8 cellular contexts compared by ENCODE assay signal in the genomic region with DNA sequence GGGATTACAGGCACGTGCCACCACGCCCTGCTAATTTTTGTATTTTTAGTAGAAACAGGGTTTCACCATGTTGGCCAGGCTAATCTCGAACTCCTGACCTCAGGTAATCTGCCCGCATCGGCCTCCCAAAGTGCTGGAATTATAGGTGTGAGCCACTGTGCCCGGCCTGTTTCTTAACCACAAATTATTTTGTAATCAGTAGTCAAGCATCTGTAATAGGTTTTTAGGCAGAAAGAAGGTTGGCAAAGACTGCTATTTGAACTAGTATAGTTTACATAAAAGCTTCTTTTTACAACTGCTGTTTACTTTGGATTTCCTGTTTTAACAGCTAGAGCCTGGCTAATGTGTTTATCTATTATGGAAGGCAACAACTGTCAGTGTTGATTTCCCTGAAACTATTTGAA.
A peak's percentile ranks its signal among the peaks of the same experiment; 100 is the strongest.
DNase-seq lines count a peak whose midpoint lies in the region; ATAC-seq and TF ChIP-seq lines count a peak whose summit lies in the region.
"Not testable (repeated sequence)": the region's sequence is repeated elsewhere in the genome, so short reads cannot be mapped to it uniquely, and the experiment has no call there.

No MANE protein-coding gene starts in this region.

- not testable (repeated sequence) for H3K4me2 ChIP-seq in mesenchymal stem cell (ENCODE audit: low read length, poor library complexity, severe bottlenecking)

- not testable (repeated sequence) for H3K23ac ChIP-seq in mesenchymal stem cell (ENCODE audit: low read length in 2 of 2)

- H3K4ac ChIP-seq in mesenchymal stem cell (ENCODE audit: low read depth in 1 of 2, low read length in 2 of 2) = not testable (repeated sequence)

- not testable (repeated sequence) for H3K4me1 ChIP-seq in mesenchymal stem cell (ENCODE audit: control insufficient read depth, insufficient read depth, low read depth, low read length); upper lobe of right lung

- H4K91ac ChIP-seq in mesenchymal stem cell (ENCODE audit: low read length) = not testable (repeated sequence)

- not testable (repeated sequence) for H2BK5ac ChIP-seq in mesenchymal stem cell (ENCODE audit: low read depth, low read length, poor library complexity, severe bottlenecking)

- H3K18ac ChIP-seq in mesenchymal stem cell (ENCODE audit: low read depth in 1 of 2, low read length in 2 of 2) = not testable (repeated sequence)

- H3K27ac ChIP-seq in mesenchymal stem cell (ENCODE audit: low read length, poor library complexity, severe bottlenecking); upper lobe of right lung: not testable (repeated sequence)

- H2BK12ac ChIP-seq in mesenchymal stem cell (ENCODE audit: low read length in 2 of 2) = not testable (repeated sequence)

- H3K9me3 ChIP-seq in mesenchymal stem cell (ENCODE audit: control insufficient read depth, low read length); upper lobe of right lung: not testable (repeated sequence)

- H4K8ac ChIP-seq in mesenchymal stem cell (ENCODE audit: low read length) = not testable (repeated sequence)

- H2BK120ac ChIP-seq in mesenchymal stem cell (ENCODE audit: low read depth, low read length) = not testable (repeated sequence)

- not testable (repeated sequence) for H2BK15ac ChIP-seq in mesenchymal stem cell (ENCODE audit: low read depth, poor library complexity, severe bottlenecking)

- ATAC-seq in upper lobe of right lung = peak; percentile 46

- not testable (repeated sequence) for H3K79me1 ChIP-seq in mesenchymal stem cell (replicated peaks; ENCODE audit: low read length, poor library complexity, severe bottlenecking)

- not testable (repeated sequence) for H2AFZ ChIP-seq in mesenchymal stem cell (ENCODE audit: low read depth, low read length)

- not testable (repeated sequence) for H3K9ac ChIP-seq in mesenchymal stem cell (ENCODE audit: low read length)

- H3K36me3 ChIP-seq in mesenchymal stem cell (ENCODE audit: control insufficient read depth in 1 of 2, insufficient read depth in 2 of 2, low read depth in 1 of 2, low read length in 2 of 2) = peaks cover 3 to 15% of the 10 kb centered on the region in 2 experiments
- not testable (repeated sequence) for H3K36me3 ChIP-seq in upper lobe of right lung

- H3K27me3 ChIP-seq in mesenchymal stem cell (ENCODE audit: control insufficient read depth in 1 of 2, insufficient read depth in 1 of 2, low read length in 2 of 2); upper lobe of right lung: not testable (repeated sequence)

- DNase-seq in H4 (ENCODE audit: low spot score) = peak; percentile 71
- peak; percentile 31 for DNase-seq in M059J (ENCODE audit: low read depth)
- DNase-seq in NCI-H2081 treated with DMSO at 0.1 percent for 48 hours (lab: John Stamatoyannopoulos, UW) = peak; percentile 43
- DNase-seq in NCI-H748 (lab: John Stamatoyannopoulos, UW; ENCODE audit: unreplicated experiment) = peak; percentile 69
- peak; percentile 9 for DNase-seq in amniotic epithelial cell (ENCODE audit: low read depth)
- peak; percentile 68 for DNase-seq in fibroblast of villous mesenchyme (ENCODE audit: low read depth)
- peak; percentile 45 for DNase-seq in mesenchymal stem cell
- not testable (repeated sequence) for DNase-seq in upper lobe of right lung

- not testable (repeated sequence) for H2AK5ac ChIP-seq in mesenchymal stem cell (ENCODE audit: low read length, severe bottlenecking)

- not testable (repeated sequence) for H3K14ac ChIP-seq in mesenchymal stem cell (ENCODE audit: low read length in 2 of 2)

- WGBS in mesenchymal stem cell = 31% methylated on average over 6 of the region's 6 CpGs

- not testable (repeated sequence) for H3K4me3 ChIP-seq in fibroblast of villous mesenchyme (ENCODE audit: low read depth, low read length); mesenchymal stem cell (ENCODE audit: insufficient read depth in 1 of 2, low read depth in 1 of 2, low read length in 2 of 2); upper lobe of right lung

- intact Hi-C loops in upper lobe of right lung (cut with DNase I) = not testable (repeated sequence)

- TF ChIP-seq CTCF in fibroblast of villous mesenchyme (IDR thresholded peaks at IDR 0.05; ENCODE audit: insufficient read depth, low read depth, low read length); upper lobe of right lung (IDR thresholded peaks at IDR 0.05): not testable (repeated sequence)
